10 cellular contexts compared by ENCODE assay signal in genomic region chr17:55742272-55743102, GRCh38. TPM values are rescaled to one million over a fixed set of nuclear protein-coding genes. Genes with fewer than 3 reads are reported as not detected.
A peak's percentile ranks its signal among the peaks of the same experiment; 100 is the strongest.
DNase-seq lines count a peak whose midpoint lies in the region; ATAC-seq, FAIRE-seq and TF ChIP-seq lines count a peak whose summit lies in the region.
"Had no signal": no experiment of that assay in that cellular context is flagged by ENCODE, and none has a peak within 500 bp of the region (broad histone marks: within the 10 kb centered on the region; RNA-seq: fewer than 3 reads in every experiment).

No MANE protein-coding gene starts in this region.

- DNase-seq in GM12892 (ENCODE audit: insufficient read length) = no peak
- DNase-seq in OCI-M1 (lab: John Stamatoyannopoulos, UW) = peak; percentile 84
- no peak for DNase-seq in hippocampal formation (lab: John Stamatoyannopoulos, UW)
- DNase-seq in NCI-H1105 (lab: John Stamatoyannopoulos, UW) = no peak
- DNase-seq in effector CD8-positive, alpha-beta T cell (lab: John Stamatoyannopoulos, UW) = no peak
- DNase-seq in stimulated activated naive CD4-positive, alpha-beta T cell treated with Interleukin-2 at 50 U/mL for 16 hours (lab: John Stamatoyannopoulos, UW) = no peak
- DNase-seq: CD4-positive, CD25-positive, alpha-beta regulatory T cell had no signal

- TF ChIP-seq POLR2A in GM12892 (IDR thresholded peaks at IDR 0.05; ENCODE audit: low read depth, low read length) = no peak

- ATAC-seq in GM19455 (IDR thresholded peaks at IDR 0.05; ENCODE audit: unreplicated experiment) (peak; percentile 78), HG03066 (IDR thresholded peaks at IDR 0.05; ENCODE audit: low read depth, unreplicated experiment) (peak; percentile 92)

- peak; percentile 42 for FAIRE-seq in GM12892 (lab: Jason Lieb, UNC)
- FAIRE-seq: H1 had no signal

RNA-seq across cellular contexts. Expression of gene PCTP, which starts 8.4 kb away (rescaled TPM):
- 9.2 TPM for polyA plus RNA-seq in GM12892 (2012; ENCODE audit: missing spikeins)

RNA-seq across cellular contexts. Expression of gene TMEM100, which starts 19.8 kb away (rescaled TPM):
- polyA plus RNA-seq in GM12892 (2012; ENCODE audit: missing spikeins) = not detected
- polyA plus RNA-seq: CD4-positive, CD25-positive, alpha-beta regulatory T cell had no signal
